ENCODE assay signal across 14 cellular contexts in the genomic region with DNA sequence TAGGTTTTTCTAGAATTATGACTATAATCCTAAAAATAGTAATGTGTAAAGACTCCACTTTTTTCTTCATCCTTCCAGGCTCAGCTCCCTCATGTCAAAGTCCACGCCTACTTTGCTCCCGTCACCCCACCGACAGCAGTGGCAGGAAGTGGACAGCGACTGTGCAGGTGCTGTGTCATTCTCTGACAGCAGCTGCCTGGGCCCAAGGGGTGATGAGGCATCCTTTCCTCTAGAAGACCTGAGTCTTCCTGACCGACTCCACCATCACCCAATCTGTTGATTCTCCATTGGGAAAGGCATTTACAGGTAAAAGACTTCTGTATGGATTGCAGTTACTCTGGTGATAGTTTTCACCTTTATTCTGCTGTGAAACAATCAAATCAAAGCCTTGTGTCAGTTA. TPM values are rescaled to one million over a fixed set of nuclear protein-coding genes. Genes with fewer than 3 reads are reported as not detected.
DNase-seq lines count a peak whose midpoint lies in the region; ATAC-seq, FAIRE-seq and TF ChIP-seq lines count a peak whose summit lies in the region.
"Had no signal": no experiment of that assay in that cellular context is flagged by ENCODE, and none has a peak within 500 bp of the region (broad histone marks: within the 10 kb centered on the region; RNA-seq: fewer than 3 reads in every experiment).

No MANE protein-coding gene starts in this region.

- FAIRE-seq in H54 (lab: Jason Lieb, UNC): no peak
- FAIRE-seq: HTR-8/SVneo had no signal

- no peak overlapping the region for H3K27ac Mint-ChIP-seq in T-helper 17 cell

- WGBS in prostate gland: 84% methylated on average over 5 of the region's 5 CpGs

- no peaks in the 10 kb centered on the region for H3K36me3 ChIP-seq in prostate gland

- H3K36me3 Mint-ChIP-seq in T-helper 17 cell (ENCODE audit: low read depth): peaks cover 4% of the 10 kb centered on the region

- no peaks in the 10 kb centered on the region for H3K4me1 ChIP-seq in prostate gland (replicated peaks)
- H3K4me1 ChIP-seq: right lobe of liver, SJSA1 had no signal

- no peak for TF ChIP-seq CTCF in prostate gland (IDR thresholded peaks at IDR 0.05)

- H3K27ac ChIP-seq in prostate gland: no peak overlapping the region
- H3K27ac ChIP-seq: right lobe of liver, SJSA1 had no signal

- intact Hi-C loops in prostate gland (cut with DNase I): no loop called here

- peaks cover 5% of the 10 kb centered on the region for H3K4me1 Mint-ChIP-seq in T-helper 17 cell

- no peaks in the 10 kb centered on the region for H3K27me3 ChIP-seq in prostate gland (replicated peaks; ENCODE audit: insufficient read depth)
- H3K27me3 ChIP-seq: right lobe of liver, SJSA1 had no signal

- no peak overlapping the region for H3K4me3 ChIP-seq in prostate gland
- H3K4me3 ChIP-seq: right lobe of liver, SJSA1 had no signal

- TF ChIP-seq POLR2A in H54 (IDR thresholded peaks at IDR 0.05; ENCODE audit: low read depth, low read length): no peak
- TF ChIP-seq POLR2A in prostate gland (IDR thresholded peaks at IDR 0.05): no peak

- DNase-seq in T-helper 17 cell (no peak), NCI-H345 treated with DMSO at 0.1 percent for 48 hours (lab: John Stamatoyannopoulos, UW; ENCODE audit: unreplicated experiment) (no peak), H54 (ENCODE audit: insufficient read length, low spot score) (no peak), prostate gland (ENCODE audit: low spot score) (no peak)
- DNase-seq in activated effector memory CD4-positive, alpha-beta T cell treated with anti-CD3 and anti-CD28 coated beads, Interleukin-2, amount 50 U/mL, for 16 hours: peak; percentile 76
- DNase-seq in stimulated activated CD4-positive, alpha-beta T cell treated with anti-CD3 and anti-CD28 coated beads, Interleukin-1b, Interleukin-23, amount 100 ng/mL, for 24 hours (ENCODE audit: low read depth in 4 of 4, low spot score in 1 of 4): peak in 3 of 4 experiments; percentile 7 to 34 (median 8)
- DNase-seq: C1 segment of cervical spinal cord; effector CD4-positive, alpha-beta T cell; hippocampal formation; right lobe of liver had no signal

- H3K4me3 Mint-ChIP-seq in T-helper 17 cell: no peak overlapping the region

- H3K27me3 Mint-ChIP-seq in T-helper 17 cell: no peaks in the 10 kb centered on the region

- no peaks in the 10 kb centered on the region for H3K9me3 ChIP-seq in T-helper 17 cell (ENCODE audit: control insufficient read depth, low read length, poor library complexity, severe bottlenecking)
- H3K9me3 ChIP-seq in prostate gland: no peaks in the 10 kb centered on the region
- H3K9me3 ChIP-seq: right lobe of liver, SJSA1 had no signal

- ATAC-seq in GM19351 (IDR thresholded peaks at IDR 0.05; ENCODE audit: unreplicated experiment) (peak; percentile 55), T-helper 17 cell (peak; percentile 49), GM21423 (IDR thresholded peaks at IDR 0.05; ENCODE audit: unreplicated experiment) (no peak)

RNA-seq across cellular contexts. Expression of a gene that starts 54.8 kb away (rescaled TPM):
- 10 to 100 TPM; 76.5 to 80.1 TPM for total RNA-seq in T-helper 17 cell
- total RNA-seq in prostate gland: 10 to 100 TPM; 52.3 to 57.2 TPM

Comparison
In these comparisons a context has a peak if more than half of its experiments do, and no peak if none do; other contexts are left out.
1. DNase-seq: peak in activated effector memory CD4-positive, alpha-beta T cell treated with anti-CD3 and anti-CD28 coated beads, Interleukin-2, amount 50 U/mL, for 16 hours (single experiment) and stimulated activated CD4-positive, alpha-beta T cell treated with anti-CD3 and anti-CD28 coated beads, Interleukin-1b, Interleukin-23, amount 100 ng/mL, for 24 hours (3 of 4); none in T-helper 17 cell (0 of 3), NCI-H345 treated with DMSO at 0.1 percent for 48 hours (single experiment), H54 (single experiment) and prostate gland (single experiment).